ENCODE assay signal across 17 cellular contexts in genomic region chr11:80900265-80900664, GRCh38.
A peak's percentile ranks its signal among the peaks of the same experiment; 100 is the strongest.
DNase-seq lines count a peak whose midpoint lies in the region; ATAC-seq and TF ChIP-seq lines count a peak whose summit lies in the region.
"Had no signal": no experiment of that assay in that cellular context is flagged by ENCODE, and none has a peak within 500 bp of the region (broad histone marks: within the 10 kb centered on the region; RNA-seq: fewer than 3 reads in every experiment).

No MANE protein-coding gene starts in this region.

- TF ChIP-seq POLR2A in sigmoid colon (IDR thresholded peaks at IDR 0.05): no peak
- TF ChIP-seq POLR2A in erythroblast (IDR thresholded peaks at IDR 0.05; ENCODE audit: low read length): no peak

- no peaks in the 10 kb centered on the region for H3K9me3 ChIP-seq in sigmoid colon
- H3K9me3 ChIP-seq: body of pancreas, gastroesophageal sphincter, prostate gland had no signal

- no peak for TF ChIP-seq EP300 in sigmoid colon (IDR thresholded peaks at IDR 0.05)

- H3K36me3 ChIP-seq in sigmoid colon: no peaks in the 10 kb centered on the region
- H3K36me3 ChIP-seq: gastroesophageal sphincter, prostate gland had no signal

- ATAC-seq in GM18498 (IDR thresholded peaks at IDR 0.05; ENCODE audit: unreplicated experiment) (peak; percentile 88), GM19467 (IDR thresholded peaks at IDR 0.05; ENCODE audit: unreplicated experiment) (peak; percentile 83), HG03039 (IDR thresholded peaks at IDR 0.05; ENCODE audit: unreplicated experiment) (peak; percentile 55), left ventricle myocardium superior (no peak)
- ATAC-seq: body of pancreas; gastroesophageal sphincter; stimulated activated effector memory CD8-positive, alpha-beta T cell treated with anti-CD3 and anti-CD28 coated beads, Interleukin-12 subunit alpha, Interleukin-12 subunit beta, amount 100 ng/mL, for 72 hours had no signal

- H3K4me1 ChIP-seq in sigmoid colon: no peaks in the 10 kb centered on the region
- H3K4me1 ChIP-seq: body of pancreas, gastroesophageal sphincter had no signal

- intact Hi-C loops in left ventricle myocardium superior (cut with micrococcal nuclease) (no loop called here), sigmoid colon (cut with DNase I) (no loop called here)

- H3K4me3 ChIP-seq in sigmoid colon: no peak overlapping the region
- H3K4me3 ChIP-seq: body of pancreas, gastroesophageal sphincter, prostate gland had no signal

- H3K27me3 ChIP-seq in sigmoid colon: no peaks in the 10 kb centered on the region
- H3K27me3 ChIP-seq: body of pancreas, gastroesophageal sphincter had no signal

- WGBS in sigmoid colon, 2 donors: 62 to 69% methylated on average over 2 of the region's 2 CpGs

- no peak overlapping the region for H3K27ac ChIP-seq in sigmoid colon
- H3K27ac ChIP-seq: body of pancreas, gastroesophageal sphincter, prostate gland had no signal

- DNase-seq in NOMO-1 treated with dmso at 0.1 percent for 144 hours (lab: John Stamatoyannopoulos, UW; ENCODE audit: unreplicated experiment) (peak; percentile 76), left ventricle myocardium superior (no peak), sigmoid colon (no peak), dermis blood vessel endothelial cell (no peak), erythroblast (lab: John Stamatoyannopoulos, UW) (no peak)
- DNase-seq: activated CD4-positive, alpha-beta memory T cell treated with anti-CD3 and anti-CD28 coated beads for 36 hours; activated gamma-delta T cell; body of pancreas; NCI-H1436; NCI-H510A; stimulated activated CD4-positive, alpha-beta T cell treated with anti-CD3 and anti-CD28 coated beads, Interleukin-2, amount 100 ng/mL, for 24 hours had no signal

- TF ChIP-seq CTCF in sigmoid colon (IDR thresholded peaks at IDR 0.05): no peak
